ENCODE assay signal across 1 cellular context in genomic region chr15:92383528-92384326, GRCh38.
A peak's percentile ranks its signal among the peaks of the same experiment; 100 is the strongest.
TF ChIP-seq lines count a peak whose summit lies in the region.

No MANE protein-coding gene starts in this region.

TF ChIP-seq in HepG2, 621 proteins besides CTCF, POLR2A, EP300 and RAD21 (continued from another document):
- TF ChIP-seq STAG1 (CRISPR knock-in tag; IDR thresholded peaks at IDR 0.05): peak; percentile 45; the same call in 1 of the 2 replicates
- no peak for TF ChIP-seq ZNF3 (CRISPR knock-in tag; IDR thresholded peaks at IDR 0.05)
- TF ChIP-seq MAFF (IDR thresholded peaks at IDR 0.05; ENCODE audit: low read depth, low read length): peak; percentile 93
- TF ChIP-seq ZBED4 (CRISPR knock-in tag; IDR thresholded peaks at IDR 0.05; ENCODE audit: borderline replicate concordance): no peak
- TF ChIP-seq SMC3 (IDR thresholded peaks at IDR 0.05; ENCODE audit: low read length): peak; percentile 75
